ENCODE assay signal across 8 cellular contexts in genomic region chr7:47327698-47328391, GRCh38.
A peak's percentile ranks its signal among the peaks of the same experiment; 100 is the strongest.
DNase-seq lines count a peak whose midpoint lies in the region; ATAC-seq, FAIRE-seq and TF ChIP-seq lines count a peak whose summit lies in the region.

No MANE protein-coding gene starts in this region.

- peak overlapping the region; percentile 83 to 95 (median 92) for H3K27ac ChIP-seq in heart left ventricle
- H3K27ac ChIP-seq in pancreas = peak overlapping the region; percentile 2 to 67 (median 50)
- no peak overlapping the region for H3K27ac ChIP-seq in WERI-Rb-1

- intact Hi-C loops in heart left ventricle (cut with DNase I) = loop anchor here in 6 of 10 donors (5.0 kb wide), 3 partner anchors 36 to 61 kb away; no protein-coding TSS in a partner anchor
- intact Hi-C loops in pancreas (cut with DNase I) = no loop called here

- in situ Hi-C loops in G401 (cut with HindIII; ENCODE audit: low sequenced_read_pairs) = no loop called here

- no peak for FAIRE-seq in pancreas (lab: Jason Lieb, UNC)

- H3K27me3 ChIP-seq in heart left ventricle (no peaks in the 10 kb centered on the region), pancreas (no peaks in the 10 kb centered on the region), WERI-Rb-1 (ENCODE audit: insufficient read depth, low read depth, severe bottlenecking) (no peaks in the 10 kb centered on the region)

- TF ChIP-seq POLR2A in heart left ventricle (IDR thresholded peaks at IDR 0.05) = peak in 1 of 2 donors; percentile 37

- H3K4me1 ChIP-seq in heart left ventricle (peaks cover 15 to 77% (median 57%) of the 10 kb centered on the region in 12 donors), pancreas (peaks cover 0 to 6% (median 5%) of the 10 kb centered on the region in 3 donors)

- ATAC-seq in heart left ventricle (peak; percentile 91 to 93 (median 93)), pancreas (peak; percentile 55 to 84 (median 82)), HG02642 (IDR thresholded peaks at IDR 0.05; ENCODE audit: poor library complexity, unreplicated experiment) (no peak)

- H3K4me3 ChIP-seq in WI38 (ENCODE audit: low read depth, low read length) (peak overlapping the region; percentile 59), heart left ventricle (peak overlapping the region in 11 of 12 donors; percentile 21 to 59 (median 50)), pancreas (no peak overlapping the region), WERI-Rb-1 (ENCODE audit: low read depth, low read length) (no peak overlapping the region)

- peaks cover 0 to 41% (median 0%) of the 10 kb centered on the region in 9 donors for H3K36me3 ChIP-seq in heart left ventricle
- H3K36me3 ChIP-seq in pancreas = peaks cover 0 to 14% (median 7%) of the 10 kb centered on the region in 3 donors
- no peaks in the 10 kb centered on the region for H3K36me3 ChIP-seq in WERI-Rb-1

- peak; percentile 26 for DNase-seq in G401 (ENCODE audit: low spot score)
- DNase-seq in heart left ventricle = peak; percentile 90 to 97 (median 94)
- peak; percentile 59 to 87 (median 70) for DNase-seq in pancreas
- DNase-seq in NCI-H187 treated with DMSO at 0.1 percent for 48 hours (lab: John Stamatoyannopoulos, UW) = no peak
- no peak for DNase-seq in stimulated activated CD4-positive, alpha-beta T cell treated with anti-CD3 and anti-CD28 coated beads, Interleukin-4, amount 100 ng/mL, for 1 hour
- no peak for DNase-seq in WERI-Rb-1

- H3K9me3 ChIP-seq in heart left ventricle (no peaks in the 10 kb centered on the region), pancreas (no peaks in the 10 kb centered on the region), WERI-Rb-1 (ENCODE audit: severe bottlenecking) (no peaks in the 10 kb centered on the region)

- WGBS in heart left ventricle, 4 donors = 9 to 21% (median 13%) methylated on average over 21 to 24 of the region's 24 CpGs
- WGBS in pancreas, 2 donors = 52 to 63% methylated on average over 24 of the region's 24 CpGs

- TF ChIP-seq CTCF in WI38 (IDR thresholded peaks at IDR 0.05; ENCODE audit: low read depth, low read length) (no peak), heart left ventricle (IDR thresholded peaks at IDR 0.05) (no peak), pancreas (IDR thresholded peaks at IDR 0.05) (no peak), WERI-Rb-1 (IDR thresholded peaks at IDR 0.05; ENCODE audit: low read depth, low read length) (no peak)

Comparison
In these comparisons a context has a peak if more than half of its experiments do, and no peak if none do; other contexts are left out.
1. DNase-seq: peak in G401 (single experiment), heart left ventricle (5 of 5) and pancreas (6 of 6); none in NCI-H187 treated with DMSO at 0.1 percent for 48 hours (single experiment), stimulated activated CD4-positive, alpha-beta T cell treated with anti-CD3 and anti-CD28 coated beads, Interleukin-4, amount 100 ng/mL, for 1 hour (single experiment) and WERI-Rb-1 (single experiment).
2. H3K4me3 ChIP-seq: peak in WI38 (single experiment) and heart left ventricle (11 of 12); none in pancreas (0 of 4) and WERI-Rb-1 (single experiment).
3. intact Hi-C loops: an anchor here in heart left ventricle (5.0 kb wide); none called in pancreas.